In the genomic region with DNA sequence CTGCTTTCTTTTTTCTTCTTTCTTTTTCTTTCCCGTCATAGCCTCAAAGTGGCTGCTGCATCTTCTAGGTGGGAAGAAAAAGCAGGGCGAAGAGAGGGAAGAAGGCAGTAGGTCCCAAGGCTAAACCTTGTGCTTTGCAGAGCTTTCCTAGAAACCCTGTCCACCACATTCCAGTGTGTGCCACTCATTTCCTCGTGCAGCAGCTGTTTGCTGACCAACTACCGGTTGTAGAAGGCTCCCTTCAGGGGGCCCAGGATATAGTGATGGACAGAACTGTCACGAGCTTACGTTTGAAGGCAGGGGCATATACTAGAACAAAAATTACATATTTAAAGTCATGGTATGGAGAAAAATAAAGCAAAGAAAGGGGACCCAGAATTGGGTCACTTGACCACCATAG, we compare ENCODE assay signal across 1 cellular context.
TF ChIP-seq lines count a peak whose summit lies in the region.

No MANE protein-coding gene starts in this region.

TF ChIP-seq in WTC11, 78 proteins besides CTCF, POLR2A, EP300 and RAD21 (continued from another document):
- TF ChIP-seq, protein P1, sequence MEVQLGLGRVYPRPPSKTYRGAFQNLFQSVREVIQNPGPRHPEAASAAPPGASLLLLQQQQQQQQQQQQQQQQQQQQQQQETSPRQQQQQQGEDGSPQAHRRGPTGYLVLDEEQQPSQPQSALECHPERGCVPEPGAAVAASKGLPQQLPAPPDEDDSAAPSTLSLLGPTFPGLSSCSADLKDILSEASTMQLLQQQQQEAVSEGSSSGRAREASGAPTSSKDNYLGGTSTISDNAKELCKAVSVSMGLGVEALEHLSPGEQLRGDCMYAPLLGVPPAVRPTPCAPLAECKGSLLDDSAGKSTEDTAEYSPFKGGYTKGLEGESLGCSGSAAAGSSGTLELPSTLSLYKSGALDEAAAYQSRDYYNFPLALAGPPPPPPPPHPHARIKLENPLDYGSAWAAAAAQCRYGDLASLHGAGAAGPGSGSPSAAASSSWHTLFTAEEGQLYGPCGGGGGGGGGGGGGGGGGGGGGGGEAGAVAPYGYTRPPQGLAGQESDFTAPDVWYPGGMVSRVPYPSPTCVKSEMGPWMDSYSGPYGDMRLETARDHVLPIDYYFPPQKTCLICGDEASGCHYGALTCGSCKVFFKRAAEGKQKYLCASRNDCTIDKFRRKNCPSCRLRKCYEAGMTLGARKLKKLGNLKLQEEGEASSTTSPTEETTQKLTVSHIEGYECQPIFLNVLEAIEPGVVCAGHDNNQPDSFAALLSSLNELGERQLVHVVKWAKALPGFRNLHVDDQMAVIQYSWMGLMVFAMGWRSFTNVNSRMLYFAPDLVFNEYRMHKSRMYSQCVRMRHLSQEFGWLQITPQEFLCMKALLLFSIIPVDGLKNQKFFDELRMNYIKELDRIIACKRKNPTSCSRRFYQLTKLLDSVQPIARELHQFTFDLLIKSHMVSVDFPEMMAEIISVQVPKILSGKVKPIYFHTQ (CRISPR knock-in tag; IDR thresholded peaks at IDR 0.05), result no peak
- TF ChIP-seq TEAD4 (CRISPR knock-in tag; IDR thresholded peaks at IDR 0.05), result no peak
- no peak for TF ChIP-seq ZNF138 (CRISPR knock-in tag; conservative IDR thresholded peaks at IDR 0.05)
- TF ChIP-seq TCF7 (CRISPR knock-in tag; IDR thresholded peaks at IDR 0.05; ENCODE audit: low read depth), result no peak
- TF ChIP-seq SOX15 (CRISPR knock-in tag; IDR thresholded peaks at IDR 0.05), result no peak
- TF ChIP-seq, protein P2, sequence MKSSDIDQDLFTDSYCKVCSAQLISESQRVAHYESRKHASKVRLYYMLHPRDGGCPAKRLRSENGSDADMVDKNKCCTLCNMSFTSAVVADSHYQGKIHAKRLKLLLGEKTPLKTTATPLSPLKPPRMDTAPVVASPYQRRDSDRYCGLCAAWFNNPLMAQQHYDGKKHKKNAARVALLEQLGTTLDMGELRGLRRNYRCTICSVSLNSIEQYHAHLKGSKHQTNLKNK (CRISPR knock-in tag; IDR thresholded peaks at IDR 0.05), result no peak
- no peak for TF ChIP-seq RELA (CRISPR knock-in tag; IDR thresholded peaks at IDR 0.05; ENCODE audit: borderline replicate concordance)
- no peak for TF ChIP-seq NR1H2 (CRISPR knock-in tag; IDR thresholded peaks at IDR 0.05)
